18 cellular contexts compared by ENCODE assay signal in the genomic region with DNA sequence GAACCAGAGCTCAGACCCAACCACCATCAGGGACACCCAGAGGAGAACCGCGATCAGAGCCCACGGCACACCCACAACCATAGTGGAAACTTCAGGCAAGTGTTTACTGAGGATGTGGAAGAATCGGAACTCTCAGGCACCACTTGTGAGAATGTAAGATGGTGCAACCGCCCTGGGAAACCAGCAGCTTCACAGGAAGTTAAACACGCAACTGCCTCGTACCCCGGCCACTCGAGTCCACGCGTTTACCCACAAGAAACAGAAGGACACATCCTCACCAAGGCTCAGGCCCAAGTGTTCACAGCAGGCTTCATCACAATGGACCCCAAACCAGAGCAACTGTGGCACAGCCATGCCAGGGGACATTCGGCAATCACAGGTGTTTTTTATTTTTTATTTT. TPM values are rescaled to one million over a fixed set of nuclear protein-coding genes. Genes with fewer than 3 reads are reported as not detected.
A peak's percentile ranks its signal among the peaks of the same experiment; 100 is the strongest.
DNase-seq lines count a peak whose midpoint lies in the region; ATAC-seq, FAIRE-seq and TF ChIP-seq lines count a peak whose summit lies in the region.
"Had no signal": no experiment of that assay in that cellular context is flagged by ENCODE, and none has a peak within 500 bp of the region (broad histone marks: within the 10 kb centered on the region; RNA-seq: fewer than 3 reads in every experiment).

No MANE protein-coding gene starts in this region.

- H3K4me2 ChIP-seq in IMR-90 (ENCODE audit: low read depth, low read length), result no peak overlapping the region
- H3K4me2 ChIP-seq in H1 (ENCODE audit: insufficient read depth in 1 of 2, low read depth in 2 of 2, low read length in 2 of 2), result no peak overlapping the region

- TF ChIP-seq RAD21 in IMR-90 (IDR thresholded peaks at IDR 0.05; ENCODE audit: low read length), result no peak
- no peak for TF ChIP-seq RAD21 in H1 (IDR thresholded peaks at IDR 0.05 in 1 of 2, conservative IDR thresholded peaks at IDR 0.05 in 1 of 2; ENCODE audit: low read depth in 2 of 2, low read length in 2 of 2)

- peak overlapping the region; percentile 88 for H3K27ac ChIP-seq in ACC112 (ENCODE audit: low read depth, low read length)
- H3K27ac ChIP-seq in IMR-90 (ENCODE audit: insufficient read depth, low read length), result peak overlapping the region; percentile 5; the same call in 1 of the 2 replicates
- H3K27ac ChIP-seq in H1 (ENCODE audit: low read depth, low read length), result no peak overlapping the region
- H3K27ac ChIP-seq: Peyer's patch had no signal

- intact Hi-C loops in IMR-90 (cut with micrococcal nuclease), result no loop called here

- peak overlapping the region; percentile 45 for H3K27ac Mint-ChIP-seq in osteocyte (ENCODE audit: unreplicated experiment)
- H3K27ac Mint-ChIP-seq: CD4-positive, alpha-beta memory T cell had no signal

- H2AFZ ChIP-seq in ACC112 (ENCODE audit: low read length, unreplicated experiment) (no peak overlapping the region), IMR-90 (replicated peaks; ENCODE audit: low read length, poor library complexity) (peak overlapping the region; percentile 17), H1 (ENCODE audit: low read length) (no peak overlapping the region; the same call in 1 of the 2 replicates)

- H3K18ac ChIP-seq in IMR-90 (ENCODE audit: low read depth, low read length) (0 out of 2 replicates have a peak overlapping the region, but pooled peaks have one; percentile 16), H1 (ENCODE audit: extremely low read depth, low read length) (no peak overlapping the region)

- 0 out of 2 replicates have a peak overlapping the region, but pooled peaks have one; percentile 49 for H3K14ac ChIP-seq in IMR-90 (replicated peaks; ENCODE audit: low read depth, low read length)
- H3K14ac ChIP-seq in H1 (ENCODE audit: insufficient read length), result no peak overlapping the region

- in situ Hi-C loops in IMR-90 (cut with MboI; ENCODE audit: low sequenced_read_pairs), result no loop called here

- FAIRE-seq in H1 (lab: Jason Lieb, UNC), result no peak
- FAIRE-seq: HepG2 had no signal

- TF ChIP-seq CTCF in IMR-90 (conservative IDR thresholded peaks at IDR 0.05; ENCODE audit: low read depth, low read length) (no peak), H1 (IDR thresholded peaks at IDR 0.05; ENCODE audit: control extremely low read depth in 1 of 3, insufficient read depth in 1 of 3, low read depth in 1 of 3, low read length in 3 of 3) (no peak), osteocyte (IDR thresholded peaks at IDR 0.05) (no peak)

- peaks cover 8% of the 10 kb centered on the region for H3K9me1 ChIP-seq in IMR-90 (ENCODE audit: insufficient read depth, low read length)

- H3K36me3 ChIP-seq in ACC112 (ENCODE audit: insufficient read depth, low read length), result no peaks in the 10 kb centered on the region
- no peaks in the 10 kb centered on the region for H3K36me3 ChIP-seq in IMR-90 (ENCODE audit: control insufficient read depth, insufficient read depth, low read length)
- H3K36me3 ChIP-seq in H1 (ENCODE audit: control insufficient read depth in 2 of 4, insufficient read depth in 4 of 4, low read length in 3 of 4), result no peaks in the 10 kb centered on the region
- H3K36me3 ChIP-seq: BE2C, Peyer's patch had no signal

- H2BK120ac ChIP-seq in IMR-90 (ENCODE audit: low read depth, low read length) (peak overlapping the region; percentile 82), H1 (replicated peaks; ENCODE audit: low read depth, low read length) (no peak overlapping the region)

- peak overlapping the region; percentile 36 for H2BK5ac ChIP-seq in IMR-90 (ENCODE audit: low read depth, low read length, poor library complexity, severe bottlenecking)
- H2BK5ac ChIP-seq in H1 (ENCODE audit: low read depth, low read length), result no peak overlapping the region

- H3K27me3 ChIP-seq in ACC112 (ENCODE audit: insufficient read depth, low read length) (no peaks in the 10 kb centered on the region), IMR-90 (ENCODE audit: control insufficient read depth, insufficient read depth, low read length) (no peaks in the 10 kb centered on the region), H1 (replicated peaks in 1 of 4; ENCODE audit: control insufficient read depth in 3 of 4, extremely low read depth in 1 of 4, insufficient read depth in 3 of 4, low read length in 3 of 4) (0 out of 7 replicates have a peak, but pooled peaks cover 0 to 2% (median 0%) of the 10 kb centered on the region in 4 experiments)
- H3K27me3 ChIP-seq: BE2C, Peyer's patch had no signal

- H3K4me3 Mint-ChIP-seq in osteocyte (ENCODE audit: unreplicated experiment), result no peak overlapping the region
- H3K4me3 Mint-ChIP-seq: CD4-positive, alpha-beta memory T cell had no signal

- H3K79me2 ChIP-seq in ACC112 (ENCODE audit: control insufficient read depth, insufficient read depth, low read length, unreplicated experiment) (no peaks in the 10 kb centered on the region), H1 (ENCODE audit: control insufficient read depth in 1 of 2, insufficient read depth in 2 of 2, low read length in 2 of 2) (no peaks in the 10 kb centered on the region)

- DNase-seq in IMR-90 (no peak), H1 (ENCODE audit: low read depth in 1 of 2, low spot score in 2 of 2) (no peak), osteocyte (ENCODE audit: extremely low spot score, unreplicated experiment) (no peak), kidney glomerular epithelial cell (lab: John Stamatoyannopoulos, UW) (no peak), NCI-H2171 (lab: John Stamatoyannopoulos, UW) (no peak), superior temporal gyrus (ENCODE audit: extremely low spot score) (no peak)
- DNase-seq in activated CD4-positive, alpha-beta T cell treated with anti-CD3 and anti-CD28 coated beads for 4 hours, result no peak
- DNase-seq: BE2C; CD4-positive, alpha-beta memory T cell; GF-D8; Kasumi-1; NCI-H1417 treated with DMSO at 0.1 percent for 48 hours; NCI-H2029 treated with DMSO at 0.1 percent for 48 hours; NCI-H524; SHP77 treated with DMSO at 0.1 percent for 48 hours had no signal

- H2BK15ac ChIP-seq in IMR-90 (ENCODE audit: low read depth, low read length) (peak overlapping the region; percentile 88; the same call in 2 of the 3 replicates), H1 (ENCODE audit: low read length) (peak overlapping the region; percentile 81; the same call in 1 of the 2 replicates)

- peak overlapping the region; percentile 97 for H2AK5ac ChIP-seq in IMR-90 (ENCODE audit: low read depth, low read length)
- no peak overlapping the region for H2AK5ac ChIP-seq in H1 (ENCODE audit: low read depth, low read length)

- H3K4me1 Mint-ChIP-seq in osteocyte (ENCODE audit: unreplicated experiment), result peaks cover 35% of the 10 kb centered on the region
- H3K4me1 Mint-ChIP-seq: CD4-positive, alpha-beta memory T cell had no signal

- peak overlapping the region; percentile 77 for H2AK9ac ChIP-seq in IMR-90 (replicated peaks; ENCODE audit: low read depth, low read length, poor library complexity)

- dilution Hi-C loops in IMR-90 (cut with HindIII; ENCODE audit: low sequenced_read_pairs, unreplicated experiment), result no loop called here

- peak overlapping the region; percentile 79 for H3K4ac ChIP-seq in IMR-90 (ENCODE audit: low read depth, low read length)
- no peak overlapping the region for H3K4ac ChIP-seq in H1 (replicated peaks; ENCODE audit: insufficient read length, low read depth, low read length)

- H2BK20ac ChIP-seq in IMR-90 (ENCODE audit: low read depth, low read length), result peak overlapping the region; percentile 77
- H2BK20ac ChIP-seq in H1 (ENCODE audit: low read length), result no peak overlapping the region

- no peaks in the 10 kb centered on the region for H3K36me3 Mint-ChIP-seq in osteocyte (ENCODE audit: unreplicated experiment)

- no TSS peak for BruUV-seq in IMR-90 (replicated peaks; lab: Mats Ljungman, UMichigan)

- H4K5ac ChIP-seq in IMR-90 (ENCODE audit: low read depth, low read length), result 0 out of 2 replicates have a peak overlapping the region, but pooled peaks have one; percentile 17
- H4K5ac ChIP-seq in H1 (ENCODE audit: insufficient read length, low read depth, low read length), result no peak overlapping the region

- 0 out of 2 replicates have a peak, but pooled peaks cover 3% of the 10 kb centered on the region for H4K20me1 ChIP-seq in IMR-90 (ENCODE audit: insufficient read depth, low read length)
- no peaks in the 10 kb centered on the region for H4K20me1 ChIP-seq in H1 (replicated peaks in 1 of 2; ENCODE audit: control insufficient read depth in 1 of 2, insufficient read depth in 2 of 2, low read length in 2 of 2)

- H3K23me2 ChIP-seq in H1 (ENCODE audit: low read depth, low read length), result peaks cover 13% of the 10 kb centered on the region; the same call in 1 of the 2 replicates

- TF ChIP-seq POLR2A in IMR-90 (IDR thresholded peaks at IDR 0.05; ENCODE audit: low read depth, low read length) (no peak), H1 (IDR thresholded peaks at IDR 0.05; ENCODE audit: control extremely low read depth in 1 of 2, low read depth in 2 of 2, low read length in 2 of 2) (no peak)

- CTCF ChIA-PET in IMR-90 (lab: Yijun Ruan, JAX) (interaction anchor here (1.0 kb wide), 1 partner anchor 75 kb away, joined by 5 read pairs; no protein-coding TSS in a partner anchor), H1 (lab: Charles Lee; ENCODE audit: partially characterized antibody) (interaction anchor here (1.0 to 1.1 kb wide), 2 partner anchors 11 to 107 kb away, joined by 3 to 5 read pairs; no protein-coding TSS in a partner anchor)

- peak overlapping the region; percentile 77 for H4K91ac ChIP-seq in IMR-90 (ENCODE audit: insufficient read depth, low read depth, low read length)
- peak overlapping the region; percentile 74 for H4K91ac ChIP-seq in H1 (replicated peaks; ENCODE audit: insufficient read length, low read length)

- 90% methylated on average over 2 of the region's 12 CpGs; no CpG with 5 or more reads in 1 of the 2 experiments for WGBS in IMR-90 (ENCODE audit: extremely low coverage in 2 of 2, insufficient read length in 1 of 2), 2 experiments
- WGBS in H1 (ENCODE audit: extremely low coverage in 1 of 2, insufficient coverage in 1 of 2, insufficient read length in 1 of 2, insufficient replicate concordance in 2 of 2, low coverage in 1 of 2, low lambda C conversion rate in 2 of 2, missing lambda C conversion rate in 1 of 2), 2 experiments, result 96% methylated on average over 12 of the region's 12 CpGs; no CpG with 5 or more reads in 1 of the 2 experiments

- no peaks in the 10 kb centered on the region for H3K27me3 Mint-ChIP-seq in osteocyte (ENCODE audit: unreplicated experiment)

- H3K4me3 ChIP-seq in ACC112 (ENCODE audit: low read depth, low read length), result no peak overlapping the region
- no peak overlapping the region for H3K4me3 ChIP-seq in IMR-90 (ENCODE audit: insufficient read depth, low read depth, low read length)
- no peak overlapping the region for H3K4me3 ChIP-seq in H1 (ENCODE audit: extremely low read depth in 1 of 4, insufficient read depth in 2 of 4, low read depth in 3 of 4, low read length in 4 of 4)
- H3K4me3 ChIP-seq: Peyer's patch had no signal

- H3K4me1 ChIP-seq in ACC112 (ENCODE audit: control insufficient read depth, insufficient read depth, low read length, unreplicated experiment) (peaks cover 26% of the 10 kb centered on the region), IMR-90 (ENCODE audit: control insufficient read depth, insufficient read depth, low read length) (peaks cover 18% of the 10 kb centered on the region), H1 (replicated peaks in 1 of 4; ENCODE audit: control insufficient read depth in 3 of 4, insufficient read depth in 4 of 4, low read length in 3 of 4) (peaks cover 0 to 19% (median 5%) of the 10 kb centered on the region in 4 experiments; a peak in 6 of 7 replicates)
- H3K4me1 ChIP-seq: Peyer's patch had no signal

- no peak for TF ChIP-seq EP300 in H1 (IDR thresholded peaks at IDR 0.05; ENCODE audit: borderline replicate concordance in 1 of 2, low read depth in 2 of 2, low read length in 2 of 2)

- H3K9ac ChIP-seq in IMR-90 (ENCODE audit: low read depth, low read length), result no peak overlapping the region
- no peak overlapping the region for H3K9ac ChIP-seq in H1 (replicated peaks in 1 of 4; ENCODE audit: extremely low read depth in 1 of 4, low read depth in 3 of 4, low read length in 3 of 4)

- no peak overlapping the region for H3K23ac ChIP-seq in IMR-90 (ENCODE audit: low read depth, low read length)
- no peak overlapping the region for H3K23ac ChIP-seq in H1 (ENCODE audit: insufficient read length)

- H3K9me3 ChIP-seq in IMR-90 (ENCODE audit: control insufficient read depth, insufficient read depth, low read length), result no peaks in the 10 kb centered on the region
- no peaks in the 10 kb centered on the region for H3K9me3 ChIP-seq in H1 (ENCODE audit: insufficient read depth in 2 of 2, low read depth in 1 of 2, low read length in 1 of 2)
- H3K9me3 ChIP-seq: BE2C, Peyer's patch had no signal

- ATAC-seq in IMR-90 (ENCODE audit: low read depth), result no peak
- ATAC-seq: HepG2 had no signal

- POLR2A ChIA-PET in IMR-90 (lab: Charles Lee; ENCODE audit: unreplicated experiment) (no interaction called here), H1 (lab: Charles Lee; ENCODE audit: partially characterized antibody) (no interaction called here)

- no peak overlapping the region for H3K56ac ChIP-seq in IMR-90 (ENCODE audit: extremely low read depth, insufficient read depth, low read length)
- no peak overlapping the region for H3K56ac ChIP-seq in H1 (replicated peaks; ENCODE audit: insufficient read length, low read depth, low read length)

- no peaks in the 10 kb centered on the region for H3K9me3 Mint-ChIP-seq in osteocyte (ENCODE audit: unreplicated experiment)

- H3K79me1 ChIP-seq in IMR-90 (ENCODE audit: low read depth in 1 of 2, low read length in 2 of 2) (peaks cover 4 to 18% of the 10 kb centered on the region in 2 experiments; a peak in 3 of 4 replicates), H1 (ENCODE audit: low read depth, low read length) (no peaks in the 10 kb centered on the region)

- H4K8ac ChIP-seq in IMR-90 (ENCODE audit: low read depth in 2 of 2, low read length in 2 of 2) (peak overlapping the region in 1 of 2 experiments; percentile 61; a peak in 1 of 4 replicates), H1 (ENCODE audit: extremely low read depth, insufficient read depth, low read length) (no peak overlapping the region)

- H2BK12ac ChIP-seq in H1 (ENCODE audit: low read depth, low read length), result peak overlapping the region; percentile 80; the same call in 1 of the 2 replicates

RNA-seq across cellular contexts. Expression of gene COL6A2, which starts 51.4 kb away (rescaled TPM):
- total RNA-seq in IMR-90 (2012; rRNA removed) (208 and 222 TPM in 2 replicates), osteocyte (1,821 and 1,951 TPM in 2 replicates)
- polyA plus RNA-seq in IMR-90 (2012; rRNA removed) (1,065 and 1,165 TPM in 2 replicates), H1 (2011; rRNA removed) (60.1 and 79.2 TPM in 2 replicates)
- polyA plus RNA-seq in IMR-90 (2012; cell fraction: cytosol; rRNA removed), result 753 and 1,846 TPM in 2 replicates
- 2,830 and 5,552 TPM in 2 replicates for polyA plus RNA-seq in IMR-90 (2012; cell fraction: nucleus; rRNA removed; ENCODE audit: low replicate concordance)
- 60.6 and 62.7 TPM in 2 replicates for total RNA-seq in H1 (2021; fragmentation: NEBNext Ultra II Directional; extraction: Animal tissue kit (Norgen Biotek cat#: 25700))
- 60.4 TPM for polyA plus RNA-seq in H1 (2011; cell fraction: cytosol; rRNA removed)
- 219 TPM for polyA plus RNA-seq in H1 (2011; cell fraction: nucleus; rRNA removed)
- polyA plus RNA-seq in H1 (2012, experiment 1 of 2), result 38.8 to 78.4 TPM (median 69.6 TPM) in 4 replicates
- polyA plus RNA-seq in H1 (2012, experiment 2 of 2), result 41.6 TPM
- 99.7 TPM for polyA plus RNA-seq in H1 (2013, experiment 1 of 2)
- polyA plus RNA-seq in H1 (2013, experiment 2 of 2), result 84.9 TPM
- polyA minus RNA-seq in H1 (2011; rRNA and poly(A)+ RNA removed), result 14.9 and 16.7 TPM in 2 replicates
- 30.5 TPM for polyA minus RNA-seq in H1 (2011; cell fraction: cytosol; rRNA and poly(A)+ RNA removed)
- 40.6 TPM for polyA minus RNA-seq in H1 (2011; cell fraction: nucleus; rRNA and poly(A)+ RNA removed)
